Comparison of ENCODE assay signal across 20 cellular contexts in the genomic region with DNA sequence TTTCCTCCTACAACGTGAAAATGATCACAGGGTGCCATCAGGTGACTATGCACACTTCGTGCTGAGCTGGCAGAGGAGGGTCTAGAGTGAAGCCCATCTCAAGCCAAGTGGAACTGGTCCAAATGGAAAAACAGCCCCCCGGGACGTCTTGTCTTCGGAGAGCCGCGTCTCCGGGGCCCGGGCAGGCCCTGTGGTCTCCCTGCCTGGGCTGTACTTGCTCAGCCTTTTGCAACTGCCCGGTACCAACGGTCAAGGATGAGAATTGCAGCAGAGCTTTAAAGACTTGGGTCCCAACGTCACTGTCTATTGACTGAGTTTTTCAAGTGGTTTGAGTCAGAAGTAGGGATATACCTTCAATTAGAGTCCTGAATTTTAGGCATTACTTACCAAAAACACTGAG.
DNase-seq lines count a peak whose midpoint lies in the region; ATAC-seq and TF ChIP-seq lines count a peak whose summit lies in the region.
"Had no signal": no experiment of that assay in that cellular context is flagged by ENCODE, and none has a peak within 500 bp of the region (broad histone marks: within the 10 kb centered on the region; RNA-seq: fewer than 3 reads in every experiment).

No MANE protein-coding gene starts in this region.

- H3K27ac Mint-ChIP-seq in WTC11 (no peak overlapping the region), osteocyte (ENCODE audit: unreplicated experiment) (no peak overlapping the region)
- H3K27ac Mint-ChIP-seq: GM23338 had no signal

- TF ChIP-seq CTCF in WTC11 (IDR thresholded peaks at IDR 0.05) = no peak
- TF ChIP-seq CTCF in osteocyte (IDR thresholded peaks at IDR 0.05) = no peak

- no peaks in the 10 kb centered on the region for H3K9me3 ChIP-seq in aorta (ENCODE audit: control insufficient read depth, low read length)

- H3K36me3 Mint-ChIP-seq in WTC11 (peaks cover 17% of the 10 kb centered on the region), osteocyte (ENCODE audit: unreplicated experiment) (no peaks in the 10 kb centered on the region)

- peak; percentile 4 for DNase-seq in Right ventricle myocardium superior
- DNase-seq in left cardiac atrium = no peak
- peak; percentile 6 for DNase-seq in WTC11 (ENCODE audit: low spot score)
- DNase-seq in osteocyte (ENCODE audit: extremely low spot score, unreplicated experiment) = peak; percentile 80
- DNase-seq in aorta = peak; percentile 17 to 31
- no peak for DNase-seq in NCI-H510A (lab: John Stamatoyannopoulos, UW)
- DNase-seq in NCI-H82 (lab: John Stamatoyannopoulos, UW) = no peak
- DNase-seq: DMS53, GDM1, NCI-H1105, NCI-H146, NCI-H2029 treated with DMSO at 0.1 percent for 48 hours, NCI-H226, NCI-H524, NCI-H774 had no signal

- no peaks in the 10 kb centered on the region for H3K4me1 ChIP-seq in aorta (ENCODE audit: control insufficient read depth in 1 of 2, insufficient read depth in 2 of 2, low read length in 2 of 2)

- H3K4me3 Mint-ChIP-seq in WTC11 (no peak overlapping the region), osteocyte (ENCODE audit: unreplicated experiment) (no peak overlapping the region)
- H3K4me3 Mint-ChIP-seq: GM23338 had no signal

- no peaks in the 10 kb centered on the region for H3K27me3 Mint-ChIP-seq in WTC11 (ENCODE audit: low read depth)
- H3K27me3 Mint-ChIP-seq in osteocyte (ENCODE audit: unreplicated experiment) = no peaks in the 10 kb centered on the region

- ATAC-seq in Right ventricle myocardium superior (ENCODE audit: poor library complexity) (no peak), left cardiac atrium (no peak), WTC11 (no peak), aorta (ENCODE audit: low FRiP score) (no peak)
- ATAC-seq: GM23338, HCT116, Panc1 had no signal

- no peaks in the 10 kb centered on the region for H3K36me3 ChIP-seq in aorta (ENCODE audit: control insufficient read depth in 1 of 2, insufficient read depth in 2 of 2, low read length in 1 of 2)

- WGBS in aorta, 2 donors = 84 to 88% methylated on average over 12 of the region's 12 CpGs

- POLR2A ChIA-PET in WTC11 (lab: Charles Lee) = no interaction called here

- no peak overlapping the region for H3K27ac ChIP-seq in aorta (ENCODE audit: low read depth in 1 of 2, low read length in 2 of 2)
- H3K27ac ChIP-seq: C4-2B, KMS-11 had no signal

- H3K4me3 ChIP-seq in aorta (ENCODE audit: low read length in 2 of 2) = no peak overlapping the region
- H3K4me3 ChIP-seq: GM23338 had no signal

- intact Hi-C loops in Right ventricle myocardium superior (cut with DNase I) = no loop called here
- intact Hi-C loops in left cardiac atrium (cut with DNase I) = no loop called here
- intact Hi-C loops in aorta (cut with DNase I) = no loop called here

- CTCF ChIA-PET in WTC11 (lab: Charles Lee) = interaction anchor here (0.8 kb wide), 1 partner anchor 11 kb away, joined by 3 read pairs; no protein-coding TSS in a partner anchor

- H3K4me1 Mint-ChIP-seq in WTC11 (peaks cover 7% of the 10 kb centered on the region; the same call in 1 of the 2 replicates), osteocyte (ENCODE audit: unreplicated experiment) (no peaks in the 10 kb centered on the region)
- H3K4me1 Mint-ChIP-seq: GM23338 had no signal

- no peaks in the 10 kb centered on the region for H3K27me3 ChIP-seq in aorta (ENCODE audit: control insufficient read depth in 1 of 2, insufficient read depth in 2 of 2, low read length in 1 of 2)

- H3K9me3 Mint-ChIP-seq in WTC11 (peaks cover 7% of the 10 kb centered on the region), osteocyte (ENCODE audit: unreplicated experiment) (peaks cover 14% of the 10 kb centered on the region)

TF ChIP-seq in WTC11, 78 proteins besides CTCF, POLR2A, EP300 and RAD21:
- TF ChIP-seq HMGA2 (CRISPR knock-in tag; IDR thresholded peaks at IDR 0.05) (no peak), RORB (CRISPR knock-in tag; IDR thresholded peaks at IDR 0.05) (no peak), FOXP1 (CRISPR knock-in tag; IDR thresholded peaks at IDR 0.05; ENCODE audit: borderline replicate concordance) (no peak), IRF2 (CRISPR knock-in tag; IDR thresholded peaks at IDR 0.05; ENCODE audit: borderline replicate concordance, low read depth) (no peak), ZNF121 (CRISPR knock-in tag; IDR thresholded peaks at IDR 0.05) (no peak), NFATC4 (CRISPR knock-in tag; IDR thresholded peaks at IDR 0.05) (no peak), ATF1 (CRISPR knock-in tag; IDR thresholded peaks at IDR 0.05) (no peak), SP1 (CRISPR knock-in tag; conservative IDR thresholded peaks at IDR 0.05) (no peak), SMAD3 (CRISPR knock-in tag; IDR thresholded peaks at IDR 0.05; ENCODE audit: borderline replicate concordance) (no peak)
- TF ChIP-seq, protein P1, sequence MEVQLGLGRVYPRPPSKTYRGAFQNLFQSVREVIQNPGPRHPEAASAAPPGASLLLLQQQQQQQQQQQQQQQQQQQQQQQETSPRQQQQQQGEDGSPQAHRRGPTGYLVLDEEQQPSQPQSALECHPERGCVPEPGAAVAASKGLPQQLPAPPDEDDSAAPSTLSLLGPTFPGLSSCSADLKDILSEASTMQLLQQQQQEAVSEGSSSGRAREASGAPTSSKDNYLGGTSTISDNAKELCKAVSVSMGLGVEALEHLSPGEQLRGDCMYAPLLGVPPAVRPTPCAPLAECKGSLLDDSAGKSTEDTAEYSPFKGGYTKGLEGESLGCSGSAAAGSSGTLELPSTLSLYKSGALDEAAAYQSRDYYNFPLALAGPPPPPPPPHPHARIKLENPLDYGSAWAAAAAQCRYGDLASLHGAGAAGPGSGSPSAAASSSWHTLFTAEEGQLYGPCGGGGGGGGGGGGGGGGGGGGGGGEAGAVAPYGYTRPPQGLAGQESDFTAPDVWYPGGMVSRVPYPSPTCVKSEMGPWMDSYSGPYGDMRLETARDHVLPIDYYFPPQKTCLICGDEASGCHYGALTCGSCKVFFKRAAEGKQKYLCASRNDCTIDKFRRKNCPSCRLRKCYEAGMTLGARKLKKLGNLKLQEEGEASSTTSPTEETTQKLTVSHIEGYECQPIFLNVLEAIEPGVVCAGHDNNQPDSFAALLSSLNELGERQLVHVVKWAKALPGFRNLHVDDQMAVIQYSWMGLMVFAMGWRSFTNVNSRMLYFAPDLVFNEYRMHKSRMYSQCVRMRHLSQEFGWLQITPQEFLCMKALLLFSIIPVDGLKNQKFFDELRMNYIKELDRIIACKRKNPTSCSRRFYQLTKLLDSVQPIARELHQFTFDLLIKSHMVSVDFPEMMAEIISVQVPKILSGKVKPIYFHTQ (CRISPR knock-in tag; IDR thresholded peaks at IDR 0.05) = no peak
- TF ChIP-seq, protein P2, sequence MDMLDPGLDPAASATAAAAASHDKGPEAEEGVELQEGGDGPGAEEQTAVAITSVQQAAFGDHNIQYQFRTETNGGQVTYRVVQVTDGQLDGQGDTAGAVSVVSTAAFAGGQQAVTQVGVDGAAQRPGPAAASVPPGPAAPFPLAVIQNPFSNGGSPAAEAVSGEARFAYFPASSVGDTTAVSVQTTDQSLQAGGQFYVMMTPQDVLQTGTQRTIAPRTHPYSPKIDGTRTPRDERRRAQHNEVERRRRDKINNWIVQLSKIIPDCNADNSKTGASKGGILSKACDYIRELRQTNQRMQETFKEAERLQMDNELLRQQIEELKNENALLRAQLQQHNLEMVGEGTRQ (CRISPR knock-in tag; IDR thresholded peaks at IDR 0.05) = no peak
- TF ChIP-seq, protein P3, sequence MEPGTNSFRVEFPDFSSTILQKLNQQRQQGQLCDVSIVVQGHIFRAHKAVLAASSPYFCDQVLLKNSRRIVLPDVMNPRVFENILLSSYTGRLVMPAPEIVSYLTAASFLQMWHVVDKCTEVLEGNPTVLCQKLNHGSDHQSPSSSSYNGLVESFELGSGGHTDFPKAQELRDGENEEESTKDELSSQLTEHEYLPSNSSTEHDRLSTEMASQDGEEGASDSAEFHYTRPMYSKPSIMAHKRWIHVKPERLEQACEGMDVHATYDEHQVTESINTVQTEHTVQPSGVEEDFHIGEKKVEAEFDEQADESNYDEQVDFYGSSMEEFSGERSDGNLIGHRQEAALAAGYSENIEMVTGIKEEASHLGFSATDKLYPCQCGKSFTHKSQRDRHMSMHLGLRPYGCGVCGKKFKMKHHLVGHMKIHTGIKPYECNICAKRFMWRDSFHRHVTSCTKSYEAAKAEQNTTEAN (CRISPR knock-in tag; IDR thresholded peaks at IDR 0.05) = no peak
- TF ChIP-seq, protein P4, sequence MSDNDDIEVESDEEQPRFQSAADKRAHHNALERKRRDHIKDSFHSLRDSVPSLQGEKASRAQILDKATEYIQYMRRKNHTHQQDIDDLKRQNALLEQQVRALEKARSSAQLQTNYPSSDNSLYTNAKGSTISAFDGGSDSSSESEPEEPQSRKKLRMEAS (CRISPR knock-in tag; IDR thresholded peaks at IDR 0.05) = no peak
- TF ChIP-seq, protein P5, sequence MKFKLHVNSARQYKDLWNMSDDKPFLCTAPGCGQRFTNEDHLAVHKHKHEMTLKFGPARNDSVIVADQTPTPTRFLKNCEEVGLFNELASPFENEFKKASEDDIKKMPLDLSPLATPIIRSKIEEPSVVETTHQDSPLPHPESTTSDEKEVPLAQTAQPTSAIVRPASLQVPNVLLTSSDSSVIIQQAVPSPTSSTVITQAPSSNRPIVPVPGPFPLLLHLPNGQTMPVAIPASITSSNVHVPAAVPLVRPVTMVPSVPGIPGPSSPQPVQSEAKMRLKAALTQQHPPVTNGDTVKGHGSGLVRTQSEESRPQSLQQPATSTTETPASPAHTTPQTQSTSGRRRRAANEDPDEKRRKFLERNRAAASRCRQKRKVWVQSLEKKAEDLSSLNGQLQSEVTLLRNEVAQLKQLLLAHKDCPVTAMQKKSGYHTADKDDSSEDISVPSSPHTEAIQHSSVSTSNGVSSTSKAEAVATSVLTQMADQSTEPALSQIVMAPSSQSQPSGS (CRISPR knock-in tag; IDR thresholded peaks at IDR 0.05; ENCODE audit: borderline replicate concordance, low read depth) = no peak

Comparison
In these comparisons a context has a peak if more than half of its experiments do, and no peak if none do; other contexts are left out.
1. DNase-seq: peak in Right ventricle myocardium superior (single experiment), WTC11 (single experiment), osteocyte (single experiment) and aorta (2 of 2); none in left cardiac atrium (single experiment), NCI-H510A (single experiment) and NCI-H82 (single experiment).